In genomic region chr20:26009402-26010223, GRCh38 we compare ENCODE assay signal across 8 cellular contexts.
DNase-seq lines count a peak whose midpoint lies in the region; ATAC-seq and TF ChIP-seq lines count a peak whose summit lies in the region.
"Not testable (repeated sequence)": the region's sequence is repeated elsewhere in the genome, so short reads cannot be mapped to it uniquely, and the experiment has no call there.

No MANE protein-coding gene starts in this region.

- not testable (repeated sequence) for H3K27me3 ChIP-seq in Peyer's patch

- H3K27ac Mint-ChIP-seq in Calu3 (ENCODE audit: unreplicated experiment) = peak overlapping the region; percentile 88
- H3K27ac Mint-ChIP-seq in HFFc6 = peak overlapping the region; percentile 84
- peak overlapping the region; percentile 87 for H3K27ac Mint-ChIP-seq in osteocyte (ENCODE audit: unreplicated experiment)
- H3K27ac Mint-ChIP-seq in stimulated activated memory B cell treated with anti-CD40 and anti-IgM and Interleukin-4, amounts not matched to agents 10 μg/mL and 1 μg/mL and 100 μg/mL, for 72 hours = peak overlapping the region; percentile 95

- TF ChIP-seq CTCF in Calu3 (IDR thresholded peaks at IDR 0.05; ENCODE audit: unreplicated experiment); HFFc6 (IDR thresholded peaks at IDR 0.05); Peyer's patch (IDR thresholded peaks at IDR 0.05); osteocyte (IDR thresholded peaks at IDR 0.05): not testable (repeated sequence)

- peak overlapping the region; percentile 47 to 62 (median 56) for H3K4me3 ChIP-seq in Peyer's patch

- H3K36me3 Mint-ChIP-seq in Calu3 (ENCODE audit: insufficient read depth, unreplicated experiment); HFFc6 (ENCODE audit: low read depth); osteocyte (ENCODE audit: unreplicated experiment); stimulated activated memory B cell treated with anti-CD40 and anti-IgM and Interleukin-4, amounts not matched to agents 10 μg/mL and 1 μg/mL and 100 μg/mL, for 72 hours: not testable (repeated sequence)

- not testable (repeated sequence) for BruUV-seq in Calu3 (replicated peaks; lab: Mats Ljungman, UMichigan)

- not testable (repeated sequence) for H3K9me3 ChIP-seq in Peyer's patch

- not testable (repeated sequence) for H3K4me1 Mint-ChIP-seq in Calu3 (ENCODE audit: low read depth, unreplicated experiment); osteocyte (ENCODE audit: unreplicated experiment)
- peaks cover 10% of the 10 kb centered on the region for H3K4me1 Mint-ChIP-seq in HFFc6 (ENCODE audit: low read depth)
- H3K4me1 Mint-ChIP-seq in stimulated activated memory B cell treated with anti-CD40 and anti-IgM and Interleukin-4, amounts not matched to agents 10 μg/mL and 1 μg/mL and 100 μg/mL, for 72 hours = peaks cover 11% of the 10 kb centered on the region

- H3K4me1 ChIP-seq in Peyer's patch = not testable (repeated sequence)

- CTCF ChIA-PET in Calu3 (lab: Charles Lee) = not testable (repeated sequence)

- not testable (repeated sequence) for H3K27me3 Mint-ChIP-seq in Calu3 (ENCODE audit: unreplicated experiment); HFFc6 (ENCODE audit: insufficient read depth); osteocyte (ENCODE audit: unreplicated experiment); stimulated activated memory B cell treated with anti-CD40 and anti-IgM and Interleukin-4, amounts not matched to agents 10 μg/mL and 1 μg/mL and 100 μg/mL, for 72 hours

- H3K36me3 ChIP-seq in Peyer's patch = not testable (repeated sequence)

- intact Hi-C loops in Calu3 (cut with micrococcal nuclease; ENCODE audit: unreplicated experiment) = not testable (repeated sequence)

- H3K4me3 Mint-ChIP-seq in Calu3 (ENCODE audit: low read depth, unreplicated experiment) (peak overlapping the region; percentile 26), HFFc6 (peak overlapping the region; percentile 91), osteocyte (ENCODE audit: unreplicated experiment) (peak overlapping the region; percentile 90)
- peak overlapping the region; percentile 96 for H3K4me3 Mint-ChIP-seq in stimulated activated memory B cell treated with anti-CD40 and anti-IgM and Interleukin-4, amounts not matched to agents 10 μg/mL and 1 μg/mL and 100 μg/mL, for 72 hours

- not testable (repeated sequence) for DNase-seq in Calu3, HFFc6
- DNase-seq in Peyer's patch (peak; percentile 87 to 94 (median 89)), activated T-cell treated with anti-CD3 and anti-CD28 coated beads for 24 hours (ENCODE audit: low read depth) (peak; percentile 51), dedifferentiated amniotic fluid mesenchymal stem cell (ENCODE audit: extremely low spot score) (peak; percentile 93), iPS DF 4.7 (ENCODE audit: extremely low read depth, low spot score) (peak; percentile 33), osteocyte (ENCODE audit: extremely low spot score, unreplicated experiment) (peak; percentile 90)

- ATAC-seq in stimulated activated memory B cell treated with anti-CD40 and anti-IgM and Interleukin-4, amounts not matched to agents 10 μg/mL and 1 μg/mL and 100 μg/mL, for 72 hours = not testable (repeated sequence)

- TF ChIP-seq POLR2A in Peyer's patch (IDR thresholded peaks at IDR 0.05) = peak; percentile 53 to 67

- H3K9me3 Mint-ChIP-seq in Calu3 (ENCODE audit: low read depth, unreplicated experiment); HFFc6; osteocyte (ENCODE audit: unreplicated experiment); stimulated activated memory B cell treated with anti-CD40 and anti-IgM and Interleukin-4, amounts not matched to agents 10 μg/mL and 1 μg/mL and 100 μg/mL, for 72 hours: not testable (repeated sequence)

- H3K27ac ChIP-seq in Peyer's patch = peak overlapping the region; percentile 71 to 79 (median 76)

Comparison
In these comparisons a context has a peak if more than half of its experiments do, and no peak if none do; other contexts are left out.
1. H3K4me3 Mint-ChIP-seq: peak in every context shown above with its lines; median percentile 96 in stimulated activated memory B cell treated with anti-CD40 and anti-IgM and Interleukin-4, amounts not matched to agents 10 μg/mL and 1 μg/mL and 100 μg/mL, for 72 hours; 91 in HFFc6; 90 in osteocyte; 26 in Calu3.